Comparison of ENCODE assay signal across 14 cellular contexts in genomic region chr3:186152361-186152798, GRCh38. TPM values are rescaled to one million over a fixed set of nuclear protein-coding genes. Genes with fewer than 3 reads are reported as not detected.
DNase-seq lines count a peak whose midpoint lies in the region; ATAC-seq and TF ChIP-seq lines count a peak whose summit lies in the region.
"Had no signal": no experiment of that assay in that cellular context is flagged by ENCODE, and none has a peak within 500 bp of the region (broad histone marks: within the 10 kb centered on the region; RNA-seq: fewer than 3 reads in every experiment).

No MANE protein-coding gene starts in this region.

- WGBS in psoas muscle, 3 donors = 79 to 83% (median 82%) methylated on average over 8 of the region's 8 CpGs

- H3K36me3 Mint-ChIP-seq in memory B cell = peaks cover 11% of the 10 kb centered on the region

- no peaks in the 10 kb centered on the region for H3K27me3 Mint-ChIP-seq in memory B cell

- H3K9me3 Mint-ChIP-seq in memory B cell = no peaks in the 10 kb centered on the region

- H3K27ac ChIP-seq in psoas muscle = no peak overlapping the region

- H3K36me3 ChIP-seq in psoas muscle (ENCODE audit: insufficient read depth in 1 of 2, low read depth in 1 of 2) = peaks cover 0 to 5% of the 10 kb centered on the region in 2 donors

- H3K27ac Mint-ChIP-seq in memory B cell = peak overlapping the region; percentile 94
- H3K27ac Mint-ChIP-seq: activated CD8-positive, alpha-beta memory T cell treated with anti-CD3 and anti-CD28 coated beads, Interleukin-2, amount 10 ng/mL, durations not matched to agents 7 days and 5 days; stimulated activated effector memory CD8-positive, alpha-beta T cell treated with anti-CD3 and anti-CD28 coated beads, Interleukin-12 subunit alpha, Interleukin-12 subunit beta, amount 100 ng/mL, for 72 hours had no signal

- intact Hi-C loops in psoas muscle (cut with DNase I) = no loop called here
- intact Hi-C loops in head of caudate nucleus (cut with DNase I) = no loop called here
- intact Hi-C loops in posterior vena cava (cut with DNase I) = no loop called here

- H3K9me3 ChIP-seq in psoas muscle = no peaks in the 10 kb centered on the region
- H3K9me3 ChIP-seq: Caco-2 had no signal

- TF ChIP-seq CTCF in psoas muscle (IDR thresholded peaks at IDR 0.05) = no peak

- peak overlapping the region; percentile 27 for H3K4me3 Mint-ChIP-seq in memory B cell
- H3K4me3 Mint-ChIP-seq: activated CD8-positive, alpha-beta memory T cell treated with anti-CD3 and anti-CD28 coated beads, Interleukin-2, amount 10 ng/mL, durations not matched to agents 7 days and 5 days; stimulated activated effector memory CD8-positive, alpha-beta T cell treated with anti-CD3 and anti-CD28 coated beads, Interleukin-12 subunit alpha, Interleukin-12 subunit beta, amount 100 ng/mL, for 72 hours had no signal

- DNase-seq in memory B cell (ENCODE audit: low spot score in 2 of 2) (peak in 1 of 2 donors; percentile 37), psoas muscle (no peak), head of caudate nucleus (no peak), activated T-cell treated with anti-CD3 and anti-CD28 coated beads for 4 hours (no peak), posterior vena cava (ENCODE audit: low spot score) (no peak)
- DNase-seq: activated CD8-positive, alpha-beta memory T cell treated with anti-CD3 and anti-CD28 coated beads, Interleukin-2, amount 10 ng/mL, durations not matched to agents 7 days and 5 days; Caco-2; foreskin fibroblast; kidney; T-helper 9 cell had no signal

- no peak overlapping the region for H3K4me3 ChIP-seq in psoas muscle

- peaks cover 23% of the 10 kb centered on the region for H3K4me1 Mint-ChIP-seq in memory B cell

- H3K4me1 ChIP-seq in psoas muscle = no peaks in the 10 kb centered on the region
- H3K4me1 ChIP-seq: Caco-2 had no signal

- ATAC-seq in GM19023 (IDR thresholded peaks at IDR 0.05; ENCODE audit: unreplicated experiment) = peak; percentile 5
- ATAC-seq in GM21825 (IDR thresholded peaks at IDR 0.05; ENCODE audit: unreplicated experiment) = peak; percentile 10
- peak; percentile 20 for ATAC-seq in HG03432 (IDR thresholded peaks at IDR 0.05; ENCODE audit: unreplicated experiment)
- ATAC-seq in memory B cell (ENCODE audit: low read depth) = peak; percentile 35
- no peak for ATAC-seq in psoas muscle

- H3K27me3 ChIP-seq in psoas muscle (ENCODE audit: insufficient read depth in 3 of 3, low read length in 2 of 3) = no peaks in the 10 kb centered on the region

RNA-seq across cellular contexts. Expression of gene ETV5, which starts 43.5 kb away (rescaled TPM):
- total RNA-seq in psoas muscle (10 to 100 TPM in 2 of 4 donors, 1 to 10 TPM in 2; 7.2 to 47.1 (median 27.3) TPM), posterior vena cava (10 to 100 TPM; 15.1 to 26.0 TPM)
- polyA plus RNA-seq in psoas muscle = 10 to 100 TPM in 1 of 3 donors, 1 to 10 TPM in 2; 7.9 to 14.4 (median 8.0) TPM

Comparison
In these comparisons a context has a peak if more than half of its experiments do, and no peak if none do; other contexts are left out.
1. ATAC-seq: peak in GM19023 (single experiment), GM21825 (single experiment), HG03432 (single experiment) and memory B cell (single experiment); none in psoas muscle (0 of 4).